In the genomic region with DNA sequence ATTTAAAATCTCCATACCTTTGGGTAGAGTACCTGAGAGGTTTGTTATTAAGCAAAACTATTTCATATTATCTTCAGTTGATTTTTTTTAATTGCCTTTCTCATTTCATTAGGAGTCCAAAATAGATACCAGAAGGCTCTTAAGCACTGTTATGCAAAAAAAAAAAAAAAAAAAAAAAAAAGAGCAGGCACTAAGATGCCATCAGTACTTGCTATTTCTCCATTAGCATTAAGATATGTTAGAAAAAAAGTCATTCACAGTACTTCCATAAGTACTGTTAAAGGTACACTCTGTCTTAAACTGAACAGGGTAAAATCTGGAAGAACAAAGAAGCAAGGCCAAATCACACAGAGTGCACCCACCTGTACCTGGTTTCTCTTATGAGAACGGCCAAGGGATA, we compare ENCODE assay signal across 1 cellular context.
TF ChIP-seq lines count a peak whose summit lies in the region.

No MANE protein-coding gene starts in this region.

TF ChIP-seq in WTC11, 78 proteins besides CTCF, POLR2A, EP300 and RAD21 (continued from another document):
- no peak for TF ChIP-seq JAZF1 (CRISPR knock-in tag; IDR thresholded peaks at IDR 0.05)
- TF ChIP-seq, protein P1, sequence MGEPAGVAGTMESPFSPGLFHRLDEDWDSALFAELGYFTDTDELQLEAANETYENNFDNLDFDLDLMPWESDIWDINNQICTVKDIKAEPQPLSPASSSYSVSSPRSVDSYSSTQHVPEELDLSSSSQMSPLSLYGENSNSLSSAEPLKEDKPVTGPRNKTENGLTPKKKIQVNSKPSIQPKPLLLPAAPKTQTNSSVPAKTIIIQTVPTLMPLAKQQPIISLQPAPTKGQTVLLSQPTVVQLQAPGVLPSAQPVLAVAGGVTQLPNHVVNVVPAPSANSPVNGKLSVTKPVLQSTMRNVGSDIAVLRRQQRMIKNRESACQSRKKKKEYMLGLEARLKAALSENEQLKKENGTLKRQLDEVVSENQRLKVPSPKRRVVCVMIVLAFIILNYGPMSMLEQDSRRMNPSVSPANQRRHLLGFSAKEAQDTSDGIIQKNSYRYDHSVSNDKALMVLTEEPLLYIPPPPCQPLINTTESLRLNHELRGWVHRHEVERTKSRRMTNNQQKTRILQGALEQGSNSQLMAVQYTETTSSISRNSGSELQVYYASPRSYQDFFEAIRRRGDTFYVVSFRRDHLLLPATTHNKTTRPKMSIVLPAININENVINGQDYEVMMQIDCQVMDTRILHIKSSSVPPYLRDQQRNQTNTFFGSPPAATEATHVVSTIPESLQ (CRISPR knock-in tag; IDR thresholded peaks at IDR 0.05) = no peak
- TF ChIP-seq MXD4 (CRISPR knock-in tag; IDR thresholded peaks at IDR 0.05; ENCODE audit: borderline replicate concordance) = no peak
- no peak for TF ChIP-seq NR2C2 (CRISPR knock-in tag; IDR thresholded peaks at IDR 0.05)
- TF ChIP-seq, protein P2, sequence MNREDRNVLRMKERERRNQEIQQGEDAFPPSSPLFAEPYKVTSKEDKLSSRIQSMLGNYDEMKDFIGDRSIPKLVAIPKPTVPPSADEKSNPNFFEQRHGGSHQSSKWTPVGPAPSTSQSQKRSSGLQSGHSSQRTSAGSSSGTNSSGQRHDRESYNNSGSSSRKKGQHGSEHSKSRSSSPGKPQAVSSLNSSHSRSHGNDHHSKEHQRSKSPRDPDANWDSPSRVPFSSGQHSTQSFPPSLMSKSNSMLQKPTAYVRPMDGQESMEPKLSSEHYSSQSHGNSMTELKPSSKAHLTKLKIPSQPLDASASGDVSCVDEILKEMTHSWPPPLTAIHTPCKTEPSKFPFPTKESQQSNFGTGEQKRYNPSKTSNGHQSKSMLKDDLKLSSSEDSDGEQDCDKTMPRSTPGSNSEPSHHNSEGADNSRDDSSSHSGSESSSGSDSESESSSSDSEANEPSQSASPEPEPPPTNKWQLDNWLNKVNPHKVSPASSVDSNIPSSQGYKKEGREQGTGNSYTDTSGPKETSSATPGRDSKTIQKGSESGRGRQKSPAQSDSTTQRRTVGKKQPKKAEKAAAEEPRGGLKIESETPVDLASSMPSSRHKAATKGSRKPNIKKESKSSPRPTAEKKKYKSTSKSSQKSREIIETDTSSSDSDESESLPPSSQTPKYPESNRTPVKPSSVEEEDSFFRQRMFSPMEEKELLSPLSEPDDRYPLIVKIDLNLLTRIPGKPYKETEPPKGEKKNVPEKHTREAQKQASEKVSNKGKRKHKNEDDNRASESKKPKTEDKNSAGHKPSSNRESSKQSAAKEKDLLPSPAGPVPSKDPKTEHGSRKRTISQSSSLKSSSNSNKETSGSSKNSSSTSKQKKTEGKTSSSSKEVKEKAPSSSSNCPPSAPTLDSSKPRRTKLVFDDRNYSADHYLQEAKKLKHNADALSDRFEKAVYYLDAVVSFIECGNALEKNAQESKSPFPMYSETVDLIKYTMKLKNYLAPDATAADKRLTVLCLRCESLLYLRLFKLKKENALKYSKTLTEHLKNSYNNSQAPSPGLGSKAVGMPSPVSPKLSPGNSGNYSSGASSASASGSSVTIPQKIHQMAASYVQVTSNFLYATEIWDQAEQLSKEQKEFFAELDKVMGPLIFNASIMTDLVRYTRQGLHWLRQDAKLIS (CRISPR knock-in tag; IDR thresholded peaks at IDR 0.05; ENCODE audit: borderline replicate concordance) = no peak
- no peak for TF ChIP-seq NR3C1 (CRISPR knock-in tag; conservative IDR thresholded peaks at IDR 0.05; ENCODE audit: low read depth)
- TF ChIP-seq CBFB (CRISPR knock-in tag; IDR thresholded peaks at IDR 0.05; ENCODE audit: low read depth) = no peak
- no peak for TF ChIP-seq ZNF317 (CRISPR knock-in tag; IDR thresholded peaks at IDR 0.05; ENCODE audit: borderline replicate concordance, low read depth)
- TF ChIP-seq, protein P3, sequence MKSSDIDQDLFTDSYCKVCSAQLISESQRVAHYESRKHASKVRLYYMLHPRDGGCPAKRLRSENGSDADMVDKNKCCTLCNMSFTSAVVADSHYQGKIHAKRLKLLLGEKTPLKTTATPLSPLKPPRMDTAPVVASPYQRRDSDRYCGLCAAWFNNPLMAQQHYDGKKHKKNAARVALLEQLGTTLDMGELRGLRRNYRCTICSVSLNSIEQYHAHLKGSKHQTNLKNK (CRISPR knock-in tag; IDR thresholded peaks at IDR 0.05) = no peak
- TF ChIP-seq, protein P4, sequence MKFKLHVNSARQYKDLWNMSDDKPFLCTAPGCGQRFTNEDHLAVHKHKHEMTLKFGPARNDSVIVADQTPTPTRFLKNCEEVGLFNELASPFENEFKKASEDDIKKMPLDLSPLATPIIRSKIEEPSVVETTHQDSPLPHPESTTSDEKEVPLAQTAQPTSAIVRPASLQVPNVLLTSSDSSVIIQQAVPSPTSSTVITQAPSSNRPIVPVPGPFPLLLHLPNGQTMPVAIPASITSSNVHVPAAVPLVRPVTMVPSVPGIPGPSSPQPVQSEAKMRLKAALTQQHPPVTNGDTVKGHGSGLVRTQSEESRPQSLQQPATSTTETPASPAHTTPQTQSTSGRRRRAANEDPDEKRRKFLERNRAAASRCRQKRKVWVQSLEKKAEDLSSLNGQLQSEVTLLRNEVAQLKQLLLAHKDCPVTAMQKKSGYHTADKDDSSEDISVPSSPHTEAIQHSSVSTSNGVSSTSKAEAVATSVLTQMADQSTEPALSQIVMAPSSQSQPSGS (CRISPR knock-in tag; IDR thresholded peaks at IDR 0.05; ENCODE audit: borderline replicate concordance, low read depth) = no peak
- no peak for TF ChIP-seq ZNF416 (CRISPR knock-in tag; IDR thresholded peaks at IDR 0.05)
